In genomic region chr9:70260606-70261005, GRCh38 we compare ENCODE assay signal across 8 cellular contexts. TPM values are rescaled to one million over a fixed set of nuclear protein-coding genes. Genes with fewer than 3 reads are reported as not detected.
A peak's percentile ranks its signal among the peaks of the same experiment; 100 is the strongest.
DNase-seq lines count a peak whose midpoint lies in the region; ATAC-seq and TF ChIP-seq lines count a peak whose summit lies in the region.
"Had no signal": no experiment of that assay in that cellular context is flagged by ENCODE, and none has a peak within 500 bp of the region (broad histone marks: within the 10 kb centered on the region; RNA-seq: fewer than 3 reads in every experiment).

No MANE protein-coding gene starts in this region.

- peak overlapping the region; percentile 84 for H3K4me3 Mint-ChIP-seq in chondrocyte (ENCODE audit: unreplicated experiment)

- no peaks in the 10 kb centered on the region for H3K36me3 ChIP-seq in mucosa of descending colon (ENCODE audit: low read depth)
- H3K36me3 ChIP-seq in adrenal gland (replicated peaks in 1 of 2): peaks cover 0 to 13% of the 10 kb centered on the region in 2 donors

- H3K27me3 Mint-ChIP-seq in chondrocyte (ENCODE audit: low read depth): no peaks in the 10 kb centered on the region

- H3K4me3 ChIP-seq in skeletal muscle cell (ENCODE audit: low read depth, low read length) (peak overlapping the region; percentile 79), mucosa of descending colon (no peak overlapping the region), adrenal gland (no peak overlapping the region)

- H3K36me3 Mint-ChIP-seq in chondrocyte (ENCODE audit: low read depth): peaks cover 26% of the 10 kb centered on the region

- no peaks in the 10 kb centered on the region for H3K9me3 ChIP-seq in mucosa of descending colon
- no peaks in the 10 kb centered on the region for H3K9me3 ChIP-seq in adrenal gland (replicated peaks in 1 of 3)

- no peak for TF ChIP-seq POLR2A in adrenal gland (IDR thresholded peaks at IDR 0.05)

- intact Hi-C loops in mucosa of descending colon (cut with DNase I, micrococcal nuclease): no loop called here
- intact Hi-C loops in adrenal gland (cut with DNase I): no loop called here

- H3K9me3 Mint-ChIP-seq in chondrocyte (ENCODE audit: low read depth): no peaks in the 10 kb centered on the region

- peak overlapping the region; percentile 97 for H3K27ac Mint-ChIP-seq in chondrocyte (ENCODE audit: unreplicated experiment)

- TF ChIP-seq CTCF in chondrocyte (IDR thresholded peaks at IDR 0.05) (no peak), mucosa of descending colon (IDR thresholded peaks at IDR 0.05) (no peak), adrenal gland (IDR thresholded peaks at IDR 0.05) (no peak)

- H3K27me3 ChIP-seq in adrenal gland: no peaks in the 10 kb centered on the region

- H3K4me1 ChIP-seq in mucosa of descending colon (ENCODE audit: low read depth) (peaks cover 28% of the 10 kb centered on the region), adrenal gland (replicated peaks in 1 of 2) (peaks cover 9 to 49% of the 10 kb centered on the region in 2 donors)

- DNase-seq in chondrocyte (ENCODE audit: low spot score) (no peak), skeletal muscle cell (ENCODE audit: low read depth) (no peak), mucosa of descending colon (no peak), NCI-H524 treated with DMSO at 0.1 percent for 48 hours (lab: John Stamatoyannopoulos, UW) (no peak), adrenal gland (no peak)
- DNase-seq: T1000 had no signal

- 94 to 98% (median 94%) methylated on average over 8 of the region's 8 CpGs for WGBS in adrenal gland, 4 donors

- no peak overlapping the region for H3K27ac ChIP-seq in adrenal gland

- peaks cover 79% of the 10 kb centered on the region for H3K4me1 Mint-ChIP-seq in chondrocyte (ENCODE audit: low read depth)

- peak; percentile 41 for ATAC-seq in GM18909 (IDR thresholded peaks at IDR 0.05; ENCODE audit: poor library complexity, unreplicated experiment)
- peak; percentile 37 for ATAC-seq in HG03060 (IDR thresholded peaks at IDR 0.05; ENCODE audit: low read depth, unreplicated experiment)
- ATAC-seq in mucosa of descending colon: no peak

RNA-seq across cellular contexts. Expression of gene SMC5, which starts 1.8 kb away (rescaled TPM):
- total RNA-seq in chondrocyte (36.4 to 59.1 TPM (median 37.7 TPM) in 3 replicates), mucosa of descending colon (10 to 100 TPM; 23.7 to 32.1 (median 31.7) TPM), adrenal gland (10 to 100 TPM in 7 of 8 donors, 1 to 10 TPM in 1; 8.9 to 22.3 (median 15.2) TPM)
- polyA plus RNA-seq in adrenal gland: 10 to 100 TPM in 1 of 3 donors, 1 to 10 TPM in 2; 5.2 to 20.2 (median 7.6) TPM
